ENCODE assay signal across 9 cellular contexts in genomic region chr3:160566499-160566898, GRCh38. TPM values are rescaled to one million over a fixed set of nuclear protein-coding genes. Genes with fewer than 3 reads are reported as not detected.
A peak's percentile ranks its signal among the peaks of the same experiment; 100 is the strongest.
DNase-seq lines count a peak whose midpoint lies in the region; ATAC-seq and TF ChIP-seq lines count a peak whose summit lies in the region.
"Had no signal": no experiment of that assay in that cellular context is flagged by ENCODE, and none has a peak within 500 bp of the region (broad histone marks: within the 10 kb centered on the region; RNA-seq: fewer than 3 reads in every experiment).

No MANE protein-coding gene starts in this region.

- H3K27me3 ChIP-seq in ascending aorta (no peaks in the 10 kb centered on the region), upper lobe of right lung (no peaks in the 10 kb centered on the region)

- H3K27ac Mint-ChIP-seq in activated naive CD4-positive, alpha-beta T cell treated with anti-CD3 and anti-CD28 coated beads, Interleukin-2, amount 50 U/mL, for 24 hours, result peak overlapping the region; percentile 99
- H3K27ac Mint-ChIP-seq in memory B cell, result peak overlapping the region; percentile 94

- H3K4me1 Mint-ChIP-seq in activated naive CD4-positive, alpha-beta T cell treated with anti-CD3 and anti-CD28 coated beads, Interleukin-2, amount 50 U/mL, for 24 hours, result peaks cover 42% of the 10 kb centered on the region
- H3K4me1 Mint-ChIP-seq in memory B cell, result peaks cover 39% of the 10 kb centered on the region

- H3K27ac ChIP-seq in ascending aorta (peak overlapping the region; percentile 98 to 99), upper lobe of right lung (peak overlapping the region; percentile 98)

- H3K27me3 Mint-ChIP-seq in activated naive CD4-positive, alpha-beta T cell treated with anti-CD3 and anti-CD28 coated beads, Interleukin-2, amount 50 U/mL, for 24 hours, result no peaks in the 10 kb centered on the region
- no peaks in the 10 kb centered on the region for H3K27me3 Mint-ChIP-seq in memory B cell

- H3K4me1 ChIP-seq in ascending aorta (peaks cover 4 to 17% of the 10 kb centered on the region in 2 donors), upper lobe of right lung (peaks cover 41% of the 10 kb centered on the region)

- peak overlapping the region; percentile 95 for H3K4me3 Mint-ChIP-seq in activated naive CD4-positive, alpha-beta T cell treated with anti-CD3 and anti-CD28 coated beads, Interleukin-2, amount 50 U/mL, for 24 hours
- H3K4me3 Mint-ChIP-seq in memory B cell, result peak overlapping the region; percentile 42

- DNase-seq in activated naive CD4-positive, alpha-beta T cell (lab: John Stamatoyannopoulos, UW), result no peak
- DNase-seq in ascending aorta (ENCODE audit: low spot score in 2 of 2) (no peak), memory B cell (ENCODE audit: low spot score in 2 of 2) (no peak), upper lobe of right lung (no peak), GM19238 (ENCODE audit: insufficient read length, low spot score) (no peak), HT-29 (ENCODE audit: low spot score) (no peak)
- DNase-seq: NCI-H526 had no signal

- no peak for TF ChIP-seq CTCF in ascending aorta (IDR thresholded peaks at IDR 0.05)
- no peak for TF ChIP-seq CTCF in upper lobe of right lung (IDR thresholded peaks at IDR 0.05)

- peaks cover 33% of the 10 kb centered on the region for H3K36me3 Mint-ChIP-seq in activated naive CD4-positive, alpha-beta T cell treated with anti-CD3 and anti-CD28 coated beads, Interleukin-2, amount 50 U/mL, for 24 hours
- H3K36me3 Mint-ChIP-seq in memory B cell, result peaks cover 12% of the 10 kb centered on the region

- H3K9me3 Mint-ChIP-seq in activated naive CD4-positive, alpha-beta T cell treated with anti-CD3 and anti-CD28 coated beads, Interleukin-2, amount 50 U/mL, for 24 hours, result no peaks in the 10 kb centered on the region
- H3K9me3 Mint-ChIP-seq in memory B cell, result no peaks in the 10 kb centered on the region

- H3K4me3 ChIP-seq in ascending aorta, result peak overlapping the region; percentile 82 to 96
- peak overlapping the region; percentile 84 for H3K4me3 ChIP-seq in upper lobe of right lung

- no peak for ATAC-seq in memory B cell (ENCODE audit: low read depth)
- no peak for ATAC-seq in upper lobe of right lung
- ATAC-seq in HG02973 (IDR thresholded peaks at IDR 0.05; ENCODE audit: unreplicated experiment), result no peak

- H3K36me3 ChIP-seq in ascending aorta (peaks cover 0 to 4% of the 10 kb centered on the region in 2 donors), upper lobe of right lung (no peaks in the 10 kb centered on the region)

- H3K9me3 ChIP-seq in ascending aorta (no peaks in the 10 kb centered on the region), upper lobe of right lung (no peaks in the 10 kb centered on the region)

- intact Hi-C loops in ascending aorta (cut with DNase I), result loop anchor here (2.0 to 5.0 kb wide), 3 partner anchors 244 to 851 kb away; partner anchors contain the start of gene NMD3
- intact Hi-C loops in upper lobe of right lung (cut with DNase I), result no loop called here

RNA-seq across cellular contexts. Expression of gene KPNA4, which starts 1.1 kb away (rescaled TPM):
- total RNA-seq in ascending aorta (17.6 TPM), upper lobe of right lung (56.3 TPM)
- total RNA-seq in HT-29 (2014; rRNA removed; shearing (Covaris generic)), result 9.2 and 10.3 TPM in 2 replicates
